1 cellular context compared by ENCODE assay signal in genomic region chr13:21297914-21298831, GRCh38.
TF ChIP-seq lines count a peak whose summit lies in the region.

No MANE protein-coding gene starts in this region.

TF ChIP-seq in HepG2, 621 proteins besides CTCF, POLR2A, EP300 and RAD21 (continued from another document and continues in another):
- TF ChIP-seq HOMEZ (CRISPR knock-in tag; IDR thresholded peaks at IDR 0.05; ENCODE audit: low read depth) (peak; percentile 91), SMAD1 (CRISPR knock-in tag; IDR thresholded peaks at IDR 0.05; ENCODE audit: borderline replicate concordance, low read depth) (peak; percentile 74; the same call in 1 of the 2 replicates), ZBTB7A (CRISPR knock-in tag; IDR thresholded peaks at IDR 0.05) (no peak), ZNF136 (CRISPR knock-in tag; IDR thresholded peaks at IDR 0.05; ENCODE audit: low read depth) (peak; percentile 54; the same call in 1 of the 2 replicates), RELA (CRISPR knock-in tag; IDR thresholded peaks at IDR 0.05) (peak; percentile 62; the same call in 1 of the 2 replicates), SNAPC4 (CRISPR knock-in tag; IDR thresholded peaks at IDR 0.05) (peak; percentile 78; the same call in 1 of the 2 replicates), KDM3A (CRISPR knock-in tag; IDR thresholded peaks at IDR 0.05; ENCODE audit: low read depth) (peak; percentile 60), CBX1 (IDR thresholded peaks at IDR 0.05; ENCODE audit: low read depth) (peak; percentile 64), ZBTB40 (IDR thresholded peaks at IDR 0.05) (no peak), ZBTB40 (CRISPR knock-in tag; IDR thresholded peaks at IDR 0.05) (peak; percentile 64; the same call in 1 of the 2 replicates), SP4 (CRISPR knock-in tag; IDR thresholded peaks at IDR 0.05) (peak; percentile 85), ZNF691 (CRISPR knock-in tag; IDR thresholded peaks at IDR 0.05; ENCODE audit: borderline replicate concordance, low read depth) (peak; percentile 84; the same call in 1 of the 2 replicates), FOXA1 (IDR thresholded peaks at IDR 0.05) (no peak), FOXA1 (CRISPR knock-in tag; IDR thresholded peaks at IDR 0.05) (peak; percentile 26; the same call in 1 of the 2 replicates), HNF4A (CRISPR knock-in tag; IDR thresholded peaks at IDR 0.05) (0 out of 2 replicates have a peak, but pooled peaks have one; percentile 16), MED8 (CRISPR knock-in tag; IDR thresholded peaks at IDR 0.05; ENCODE audit: insufficient replicate concordance) (peak; percentile 35), ZNF614 (CRISPR knock-in tag; IDR thresholded peaks at IDR 0.05; ENCODE audit: borderline replicate concordance) (no peak; the same call in 1 of the 2 replicates), ZNF737 (CRISPR knock-in tag; IDR thresholded peaks at IDR 0.05; ENCODE audit: borderline replicate concordance) (no peak), YEATS2 (CRISPR knock-in tag; IDR thresholded peaks at IDR 0.05; ENCODE audit: borderline replicate concordance) (peak; percentile 99), DMAP1 (CRISPR knock-in tag; IDR thresholded peaks at IDR 0.05) (peak; percentile 59; the same call in 1 of the 2 replicates), CEBPG (CRISPR knock-in tag; IDR thresholded peaks at IDR 0.05) (peak; percentile 44), ZNF432 (CRISPR knock-in tag; IDR thresholded peaks at IDR 0.05; ENCODE audit: borderline replicate concordance) (no peak), ZNF263 (CRISPR knock-in tag; IDR thresholded peaks at IDR 0.05) (peak; percentile 68), ZNF335 (CRISPR knock-in tag; IDR thresholded peaks at IDR 0.05) (peak; percentile 74; the same call in 1 of the 2 replicates), HOXD1 (CRISPR knock-in tag; IDR thresholded peaks at IDR 0.05) (peak; percentile 21; the same call in 1 of the 2 replicates), ZNF746 (CRISPR knock-in tag; IDR thresholded peaks at IDR 0.05) (no peak), ZFAT (CRISPR knock-in tag; conservative IDR thresholded peaks at IDR 0.05) (no peak), HNRNPK (IDR thresholded peaks at IDR 0.05; ENCODE audit: low read depth, low read length, poor library complexity, severe bottlenecking) (no peak), ZNF414 (CRISPR knock-in tag; IDR thresholded peaks at IDR 0.05) (peak; percentile 54; the same call in 1 of the 2 replicates), IRF2 (CRISPR knock-in tag; IDR thresholded peaks at IDR 0.05) (peak; percentile 87), DRAP1 (CRISPR knock-in tag; IDR thresholded peaks at IDR 0.05) (peak; percentile 63), HMGXB4 (CRISPR knock-in tag; IDR thresholded peaks at IDR 0.05; ENCODE audit: borderline replicate concordance in 1 of 2, low read depth in 1 of 2) (peak; percentile 96), TFAP4 (IDR thresholded peaks at IDR 0.05; ENCODE audit: borderline replicate concordance, low read depth) (no peak), ESRRA (CRISPR knock-in tag; IDR thresholded peaks at IDR 0.05; ENCODE audit: low read depth) (peak; percentile 69), FOSL1 (CRISPR knock-in tag; IDR thresholded peaks at IDR 0.05; ENCODE audit: borderline replicate concordance) (no peak), NONO (IDR thresholded peaks at IDR 0.05) (no peak), NONO (CRISPR knock-in tag; conservative IDR thresholded peaks at IDR 0.05) (peak; percentile 82)
